ENCODE assay signal across 11 cellular contexts in genomic region chr17:81517009-81517338, GRCh38. TPM values are rescaled to one million over a fixed set of nuclear protein-coding genes. Genes with fewer than 3 reads are reported as not detected.
DNase-seq lines count a peak whose midpoint lies in the region; ATAC-seq, FAIRE-seq and TF ChIP-seq lines count a peak whose summit lies in the region.
"Had no signal": no experiment of that assay in that cellular context is flagged by ENCODE, and none has a peak within 500 bp of the region (broad histone marks: within the 10 kb centered on the region; RNA-seq: fewer than 3 reads in every experiment).

No MANE protein-coding gene starts in this region.

- peaks cover 18% of the 10 kb centered on the region for H3K4me1 Mint-ChIP-seq in GM23338
- H3K4me1 Mint-ChIP-seq in activated CD8-positive, alpha-beta T cell treated with anti-CD3 and anti-CD28 coated beads for 36 hours (ENCODE audit: low read depth): peaks cover 25% of the 10 kb centered on the region

- no peak overlapping the region for H2AFZ ChIP-seq in GM23338

- H3K4me3 ChIP-seq in GM23338: no peak overlapping the region
- peak overlapping the region; percentile 6 to 94 for H3K4me3 ChIP-seq in right atrium auricular region
- H3K4me3 ChIP-seq in spleen: peak overlapping the region in 6 of 8 donors; percentile 18 to 98 (median 94)

- 42 to 81% (median 72%) methylated on average over 3 to 9 of the region's 9 CpGs for WGBS in spleen, 5 donors

- H4K20me1 ChIP-seq in GM23338 (replicated peaks; ENCODE audit: insufficient read depth): peaks cover 9% of the 10 kb centered on the region

- peaks cover 51% of the 10 kb centered on the region for H3K27me3 Mint-ChIP-seq in GM23338 (ENCODE audit: insufficient read depth, low read depth, poor library complexity)
- H3K27me3 Mint-ChIP-seq in activated CD8-positive, alpha-beta T cell treated with anti-CD3 and anti-CD28 coated beads for 36 hours: no peaks in the 10 kb centered on the region

- H3K4me1 ChIP-seq in GM23338 (ENCODE audit: insufficient read depth) (peaks cover 22% of the 10 kb centered on the region), right atrium auricular region (peaks cover 0 to 61% of the 10 kb centered on the region in 2 donors), spleen (peaks cover 41 to 74% (median 60%) of the 10 kb centered on the region in 6 donors)

- H3K9me3 ChIP-seq in right atrium auricular region (no peaks in the 10 kb centered on the region), spleen (no peaks in the 10 kb centered on the region)
- H3K9me3 ChIP-seq: suprapubic skin had no signal

- TF ChIP-seq CTCF in GM23338 (conservative IDR thresholded peaks at IDR 0.05; ENCODE audit: low read depth in 2 of 2) (no peak), right atrium auricular region (IDR thresholded peaks at IDR 0.05) (no peak), spleen (IDR thresholded peaks at IDR 0.05 in 8 of 11, conservative IDR thresholded peaks at IDR 0.05 in 3 of 11) (no peak)
- no peak for TF ChIP-seq CTCF in activated CD8-positive, alpha-beta T cell treated with anti-CD3 and anti-CD28 coated beads for 36 hours (IDR thresholded peaks at IDR 0.05)

- TF ChIP-seq POLR2A in spleen (IDR thresholded peaks at IDR 0.05) (no peak), GM18505 (IDR thresholded peaks at IDR 0.05; ENCODE audit: borderline replicate concordance, extremely low read depth, insufficient read depth, insufficient read length) (no peak)

- no peak for FAIRE-seq in RCC 7860 (lab: Jason Lieb, UNC)

- H3K27ac ChIP-seq in GM23338 (ENCODE audit: low read depth) (no peak overlapping the region), right atrium auricular region (peak overlapping the region; percentile 98 to 100), spleen (peak overlapping the region; percentile 91 to 100 (median 100))
- H3K27ac ChIP-seq: HL-60, suprapubic skin had no signal

- peak overlapping the region; percentile 84; the same call in 1 of the 2 replicates for H3K4me2 ChIP-seq in GM23338

- H3K79me2 ChIP-seq in GM23338 (replicated peaks; ENCODE audit: insufficient read depth): peaks cover 23% of the 10 kb centered on the region

- CTCF ChIA-PET in activated CD8-positive, alpha-beta T cell treated with anti-CD3 and anti-CD28 coated beads for 36 hours (lab: Charles Lee): interaction anchor here (1.4 to 1.5 kb wide), 2 partner anchors 32 to 84 kb away, joined by 5 to 6 read pairs; no protein-coding TSS in a partner anchor

- peaks cover 22% of the 10 kb centered on the region for H3F3A ChIP-seq in GM23338 (replicated peaks; ENCODE audit: low read depth)

- peaks cover 2% of the 10 kb centered on the region; the same call in 2 of the 3 replicates for H3K9me3 Mint-ChIP-seq in GM23338
- H3K9me3 Mint-ChIP-seq in activated CD8-positive, alpha-beta T cell treated with anti-CD3 and anti-CD28 coated beads for 36 hours: no peaks in the 10 kb centered on the region

- DNase-seq in GM23338 (ENCODE audit: low spot score) (no peak), right atrium auricular region (ENCODE audit: low spot score) (no peak), spleen (no peak), RCC 7860 (ENCODE audit: low spot score) (no peak), RPMI8226 (no peak)
- DNase-seq in activated CD8-positive, alpha-beta T cell treated with anti-CD3 and anti-CD28 coated beads for 36 hours: no peak
- DNase-seq: NCI-H345 had no signal

- POLR2A ChIA-PET in activated CD8-positive, alpha-beta T cell treated with anti-CD3 and anti-CD28 coated beads for 36 hours (lab: Charles Lee): interaction anchor here (1.1 to 3.8 kb wide), 4 partner anchors 8 to 240 kb away, joined by 3 to 14 read pairs (median 8); partner anchors contain the start of gene FAAP100

- H3K9me2 ChIP-seq in GM23338 (ENCODE audit: insufficient read depth): no peaks in the 10 kb centered on the region

- H3K36me3 ChIP-seq in GM23338 (ENCODE audit: insufficient read depth): peaks cover 1% of the 10 kb centered on the region; the same call in 1 of the 2 replicates
- H3K36me3 ChIP-seq in right atrium auricular region: peaks cover 4% of the 10 kb centered on the region
- peaks cover 0 to 1% (median 0%) of the 10 kb centered on the region in 6 donors for H3K36me3 ChIP-seq in spleen

- H3K36me3 Mint-ChIP-seq in GM23338 (ENCODE audit: low read depth): peaks cover 4% of the 10 kb centered on the region
- peaks cover 6% of the 10 kb centered on the region for H3K36me3 Mint-ChIP-seq in activated CD8-positive, alpha-beta T cell treated with anti-CD3 and anti-CD28 coated beads for 36 hours (ENCODE audit: low read depth)

- H3K27ac Mint-ChIP-seq in GM23338: no peak overlapping the region
- no peak overlapping the region for H3K27ac Mint-ChIP-seq in activated CD8-positive, alpha-beta T cell treated with anti-CD3 and anti-CD28 coated beads for 36 hours

- ATAC-seq in GM23338 (no peak), GM18505 (IDR thresholded peaks at IDR 0.05; ENCODE audit: unreplicated experiment) (no peak), GM18873 (IDR thresholded peaks at IDR 0.05; ENCODE audit: low FRiP score, unreplicated experiment) (no peak)
- no peak for ATAC-seq in activated CD8-positive, alpha-beta T cell treated with anti-CD3 and anti-CD28 coated beads for 36 hours

- H3K27me3 ChIP-seq in GM23338 (ENCODE audit: insufficient read depth) (peaks cover 40% of the 10 kb centered on the region), right atrium auricular region (no peaks in the 10 kb centered on the region), spleen (replicated peaks in 1 of 7) (peaks cover 0 to 8% (median 0%) of the 10 kb centered on the region in 7 donors)
- H3K27me3 ChIP-seq: suprapubic skin had no signal

- H3K4me3 Mint-ChIP-seq in GM23338: peak overlapping the region; percentile 87
- H3K4me3 Mint-ChIP-seq in activated CD8-positive, alpha-beta T cell treated with anti-CD3 and anti-CD28 coated beads for 36 hours: peak overlapping the region; percentile 88

- intact Hi-C loops in activated CD8-positive, alpha-beta T cell treated with anti-CD3 and anti-CD28 coated beads for 36 hours (cut with micrococcal nuclease): no loop called here
- intact Hi-C loops in spleen (cut with DNase I; ENCODE audit: low total_unique reads): no loop called here

TF ChIP-seq in GM23338, 12 proteins besides CTCF, POLR2A, EP300 and RAD21:
- TF ChIP-seq STAT1 (IDR thresholded peaks at IDR 0.05; ENCODE audit: unreplicated experiment): no peak
- TF ChIP-seq EZH2phosphoT487 (IDR thresholded peaks at IDR 0.05; ENCODE audit: unreplicated experiment): no peak

RNA-seq across cellular contexts. Expression of gene ACTG1, which starts 4.4 kb away (rescaled TPM):
- 4,739 and 4,954 TPM in 2 replicates for total RNA-seq in GM23338 (2014; rRNA removed; shearing (Covaris generic))
- polyA plus RNA-seq in GM23338 (2016; fragmentation: Nextera tagmentation; extraction: Ambion mirVana): 1,867 and 1,896 TPM in 2 replicates
- 1,000 to 10,000 TPM; 4,606 to 4,756 TPM for total RNA-seq in activated CD8-positive, alpha-beta T cell treated with anti-CD3 and anti-CD28 coated beads for 36 hours
- total RNA-seq in right atrium auricular region: 1,000 to 10,000 TPM; 1,076 to 1,610 TPM
- 1,000 to 10,000 TPM; 1,726 to 6,270 (median 2,803) TPM for total RNA-seq in spleen
- 1,000 to 10,000 TPM; 1,119 to 1,902 (median 1,793) TPM for polyA plus RNA-seq in spleen

RNA-seq across cellular contexts. Expression of gene FSCN2, which starts 11.2 kb away (rescaled TPM):
- total RNA-seq in GM23338 (2014; rRNA removed; shearing (Covaris generic)): 1.6 TPM in 1 of 2 replicates, not detected in the other
- polyA plus RNA-seq in GM23338 (2016; fragmentation: Nextera tagmentation; extraction: Ambion mirVana): 0.13 TPM in 1 of 2 replicates, not detected in the other
- under 1 TPM in 1 of 2 experiments, not detected in 1; 0.32 TPM for total RNA-seq in activated CD8-positive, alpha-beta T cell treated with anti-CD3 and anti-CD28 coated beads for 36 hours
- total RNA-seq in right atrium auricular region: under 1 TPM; 0.63 to 0.74 TPM
- total RNA-seq in spleen: 1 to 10 TPM; 1.2 to 4.0 (median 2.8) TPM
- polyA plus RNA-seq in spleen: 1 to 10 TPM in 1 of 3 donors, under 1 TPM in 2; 0.41 to 2.6 (median 0.76) TPM

RNA-seq across cellular contexts. Expression of gene FAAP100, which starts 35.2 kb away (rescaled TPM):
- total RNA-seq in GM23338 (2014; rRNA removed; shearing (Covaris generic)): 50.5 and 52.8 TPM in 2 replicates
- polyA plus RNA-seq in GM23338 (2016; fragmentation: Nextera tagmentation; extraction: Ambion mirVana): 16.0 and 16.2 TPM in 2 replicates
- 10 to 100 TPM; 40.5 to 42.7 TPM for total RNA-seq in activated CD8-positive, alpha-beta T cell treated with anti-CD3 and anti-CD28 coated beads for 36 hours
- total RNA-seq in right atrium auricular region: 10 to 100 TPM; 12.8 to 13.7 TPM
- 10 to 100 TPM; 36.8 to 59.2 (median 50.2) TPM for total RNA-seq in spleen
- polyA plus RNA-seq in spleen: 10 to 100 TPM; 32.2 to 77.2 (median 52.0) TPM
